Comparison of ENCODE assay signal across 1 cellular context in genomic region chr1:39995973-39996393, GRCh38.
A peak's percentile ranks its signal among the peaks of the same experiment; 100 is the strongest.
TF ChIP-seq lines count a peak whose summit lies in the region.

No MANE protein-coding gene starts in this region.

TF ChIP-seq in GM12878, 131 proteins besides CTCF, POLR2A, EP300 and RAD21:
- TF ChIP-seq DPF2 (IDR thresholded peaks at IDR 0.05), result peak; percentile 76
- peak; percentile 58; the same call in 1 of the 2 replicates for TF ChIP-seq MTA2 (IDR thresholded peaks at IDR 0.05; ENCODE audit: low read depth)
- TF ChIP-seq PAX5 (IDR thresholded peaks at IDR 0.05; ENCODE audit: borderline replicate concordance, low read depth, low read length), result 0 out of 2 replicates have a peak, but pooled peaks have one; percentile 35
- TF ChIP-seq EED (IDR thresholded peaks at IDR 0.05; ENCODE audit: low read depth), result 0 out of 2 replicates have a peak, but pooled peaks have one; percentile 30
- peak; percentile 75 for TF ChIP-seq ATF7 (IDR thresholded peaks at IDR 0.05; ENCODE audit: low read depth)
- TF ChIP-seq GATAD2B (conservative IDR thresholded peaks at IDR 0.05; ENCODE audit: low read depth), result peak; percentile 84; the same call in 1 of the 2 replicates
- TF ChIP-seq PKNOX1 (IDR thresholded peaks at IDR 0.05), result peak; percentile 90
- peak; percentile 60 to 61; a peak in 2 of 4 replicates for TF ChIP-seq IKZF2 (IDR thresholded peaks at IDR 0.05)
- TF ChIP-seq LARP7 (IDR thresholded peaks at IDR 0.05), result peak; percentile 50; the same call in 1 of the 2 replicates
- 0 out of 3 replicates have a peak, but pooled peaks have one; percentile 9 for TF ChIP-seq POU2F2 (IDR thresholded peaks at IDR 0.05; ENCODE audit: borderline replicate concordance, low read depth, low read length)
- no peak for TF ChIP-seq PAX8 (IDR thresholded peaks at IDR 0.05)
- no peak for TF ChIP-seq ZBTB4 (CRISPR knock-in tag; IDR thresholded peaks at IDR 0.05)
- TF ChIP-seq SIN3A (IDR thresholded peaks at IDR 0.05; ENCODE audit: low read depth, low read length), result 0 out of 2 replicates have a peak, but pooled peaks have one; percentile 46
- TF ChIP-seq MYC (IDR thresholded peaks at IDR 0.05; ENCODE audit: insufficient read depth, insufficient read length, insufficient replicate concordance, low read length, severe bottlenecking), result peak; percentile 52
- peak; percentile 58 for TF ChIP-seq SP1 (IDR thresholded peaks at IDR 0.05; ENCODE audit: low read depth, low read length)
- peak; percentile 28 for TF ChIP-seq SKIL (IDR thresholded peaks at IDR 0.05; ENCODE audit: low read depth, poor library complexity, severe bottlenecking)
- TF ChIP-seq TCF3 (IDR thresholded peaks at IDR 0.05; ENCODE audit: borderline replicate concordance, insufficient read depth, low read depth, low read length), result peak; percentile 88
- TF ChIP-seq BMI1 (IDR thresholded peaks at IDR 0.05; ENCODE audit: borderline replicate concordance), result 0 out of 2 replicates have a peak, but pooled peaks have one; percentile 24
- TF ChIP-seq MEF2B (IDR thresholded peaks at IDR 0.05; ENCODE audit: partially characterized antibody, poor library complexity, severe bottlenecking), result peak; percentile 64
- TF ChIP-seq FOXM1 (IDR thresholded peaks at IDR 0.05; ENCODE audit: low read depth, low read length), result no peak
- peak; percentile 80 for TF ChIP-seq NR2F1 (conservative IDR thresholded peaks at IDR 0.05)
- no peak for TF ChIP-seq ZNF384 (IDR thresholded peaks at IDR 0.05; ENCODE audit: borderline replicate concordance, low read depth, low read length)
- TF ChIP-seq SPI1 (IDR thresholded peaks at IDR 0.05; ENCODE audit: borderline replicate concordance, insufficient read depth, low read depth, low read length), result peak; percentile 51; the same call in 1 of the 2 replicates
- no peak for TF ChIP-seq FOS (IDR thresholded peaks at IDR 0.05; ENCODE audit: borderline replicate concordance, extremely low read depth, insufficient read length)
- TF ChIP-seq SREBF2 (IDR thresholded peaks at IDR 0.05; ENCODE audit: low read length), result no peak
- no peak for TF ChIP-seq ZZZ3 (IDR thresholded peaks at IDR 0.05; ENCODE audit: control insufficient read depth, insufficient read length, low read depth)
- peak; percentile 68; the same call in 1 of the 2 replicates for TF ChIP-seq NBN (IDR thresholded peaks at IDR 0.05)
- TF ChIP-seq CHD2 (IDR thresholded peaks at IDR 0.05; ENCODE audit: borderline replicate concordance, low read depth, low read length), result no peak
- peak in 1 of 2 experiments; percentile 22; a peak in 1 of 4 replicates for TF ChIP-seq BHLHE40 (IDR thresholded peaks at IDR 0.05; ENCODE audit: borderline replicate concordance in 1 of 2, low read depth in 2 of 2, low read length in 1 of 2)
- peak; percentile 15; the same call in 1 of the 2 replicates for TF ChIP-seq CREM (IDR thresholded peaks at IDR 0.05; ENCODE audit: low read depth)
- TF ChIP-seq SIX5 (IDR thresholded peaks at IDR 0.05; ENCODE audit: low read depth, low read length, severe bottlenecking), result no peak
- TF ChIP-seq STAT1 (conservative IDR thresholded peaks at IDR 0.05), result no peak
- TF ChIP-seq, protein P1, sequence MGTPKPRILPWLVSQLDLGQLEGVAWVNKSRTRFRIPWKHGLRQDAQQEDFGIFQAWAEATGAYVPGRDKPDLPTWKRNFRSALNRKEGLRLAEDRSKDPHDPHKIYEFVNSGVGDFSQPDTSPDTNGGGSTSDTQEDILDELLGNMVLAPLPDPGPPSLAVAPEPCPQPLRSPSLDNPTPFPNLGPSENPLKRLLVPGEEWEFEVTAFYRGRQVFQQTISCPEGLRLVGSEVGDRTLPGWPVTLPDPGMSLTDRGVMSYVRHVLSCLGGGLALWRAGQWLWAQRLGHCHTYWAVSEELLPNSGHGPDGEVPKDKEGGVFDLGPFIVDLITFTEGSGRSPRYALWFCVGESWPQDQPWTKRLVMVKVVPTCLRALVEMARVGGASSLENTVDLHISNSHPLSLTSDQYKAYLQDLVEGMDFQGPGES (IDR thresholded peaks at IDR 0.05), result no peak
- peak; percentile 93 for TF ChIP-seq TCF12 (IDR thresholded peaks at IDR 0.05; ENCODE audit: low read depth, low read length)
- TF ChIP-seq, protein P2, sequence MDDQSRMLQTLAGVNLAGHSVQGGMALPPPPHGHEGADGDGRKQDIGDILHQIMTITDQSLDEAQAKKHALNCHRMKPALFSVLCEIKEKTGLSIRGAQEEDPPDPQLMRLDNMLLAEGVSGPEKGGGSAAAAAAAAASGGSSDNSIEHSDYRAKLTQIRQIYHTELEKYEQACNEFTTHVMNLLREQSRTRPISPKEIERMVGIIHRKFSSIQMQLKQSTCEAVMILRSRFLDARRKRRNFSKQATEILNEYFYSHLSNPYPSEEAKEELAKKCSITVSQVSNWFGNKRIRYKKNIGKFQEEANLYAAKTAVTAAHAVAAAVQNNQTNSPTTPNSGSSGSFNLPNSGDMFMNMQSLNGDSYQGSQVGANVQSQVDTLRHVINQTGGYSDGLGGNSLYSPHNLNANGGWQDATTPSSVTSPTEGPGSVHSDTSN (IDR thresholded peaks at IDR 0.05; ENCODE audit: insufficient replicate concordance, low read depth, low read length), result peak; percentile 77
- TF ChIP-seq, protein P3, sequence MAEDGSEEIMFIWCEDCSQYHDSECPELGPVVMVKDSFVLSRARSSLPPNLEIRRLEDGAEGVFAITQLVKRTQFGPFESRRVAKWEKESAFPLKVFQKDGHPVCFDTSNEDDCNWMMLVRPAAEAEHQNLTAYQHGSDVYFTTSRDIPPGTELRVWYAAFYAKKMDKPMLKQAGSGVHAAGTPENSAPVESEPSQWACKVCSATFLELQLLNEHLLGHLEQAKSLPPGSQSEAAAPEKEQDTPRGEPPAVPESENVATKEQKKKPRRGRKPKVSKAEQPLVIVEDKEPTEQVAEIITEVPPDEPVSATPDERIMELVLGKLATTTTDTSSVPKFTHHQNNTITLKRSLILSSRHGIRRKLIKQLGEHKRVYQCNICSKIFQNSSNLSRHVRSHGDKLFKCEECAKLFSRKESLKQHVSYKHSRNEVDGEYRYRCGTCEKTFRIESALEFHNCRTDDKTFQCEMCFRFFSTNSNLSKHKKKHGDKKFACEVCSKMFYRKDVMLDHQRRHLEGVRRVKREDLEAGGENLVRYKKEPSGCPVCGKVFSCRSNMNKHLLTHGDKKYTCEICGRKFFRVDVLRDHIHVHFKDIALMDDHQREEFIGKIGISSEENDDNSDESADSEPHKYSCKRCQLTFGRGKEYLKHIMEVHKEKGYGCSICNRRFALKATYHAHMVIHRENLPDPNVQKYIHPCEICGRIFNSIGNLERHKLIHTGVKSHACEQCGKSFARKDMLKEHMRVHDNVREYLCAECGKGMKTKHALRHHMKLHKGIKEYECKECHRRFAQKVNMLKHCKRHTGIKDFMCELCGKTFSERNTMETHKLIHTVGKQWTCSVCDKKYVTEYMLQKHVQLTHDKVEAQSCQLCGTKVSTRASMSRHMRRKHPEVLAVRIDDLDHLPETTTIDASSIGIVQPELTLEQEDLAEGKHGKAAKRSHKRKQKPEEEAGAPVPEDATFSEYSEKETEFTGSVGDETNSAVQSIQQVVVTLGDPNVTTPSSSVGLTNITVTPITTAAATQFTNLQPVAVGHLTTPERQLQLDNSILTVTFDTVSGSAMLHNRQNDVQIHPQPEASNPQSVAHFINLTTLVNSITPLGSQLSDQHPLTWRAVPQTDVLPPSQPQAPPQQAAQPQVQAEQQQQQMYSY (CRISPR knock-in tag; IDR thresholded peaks at IDR 0.05), result no peak
- TF ChIP-seq, protein P4, sequence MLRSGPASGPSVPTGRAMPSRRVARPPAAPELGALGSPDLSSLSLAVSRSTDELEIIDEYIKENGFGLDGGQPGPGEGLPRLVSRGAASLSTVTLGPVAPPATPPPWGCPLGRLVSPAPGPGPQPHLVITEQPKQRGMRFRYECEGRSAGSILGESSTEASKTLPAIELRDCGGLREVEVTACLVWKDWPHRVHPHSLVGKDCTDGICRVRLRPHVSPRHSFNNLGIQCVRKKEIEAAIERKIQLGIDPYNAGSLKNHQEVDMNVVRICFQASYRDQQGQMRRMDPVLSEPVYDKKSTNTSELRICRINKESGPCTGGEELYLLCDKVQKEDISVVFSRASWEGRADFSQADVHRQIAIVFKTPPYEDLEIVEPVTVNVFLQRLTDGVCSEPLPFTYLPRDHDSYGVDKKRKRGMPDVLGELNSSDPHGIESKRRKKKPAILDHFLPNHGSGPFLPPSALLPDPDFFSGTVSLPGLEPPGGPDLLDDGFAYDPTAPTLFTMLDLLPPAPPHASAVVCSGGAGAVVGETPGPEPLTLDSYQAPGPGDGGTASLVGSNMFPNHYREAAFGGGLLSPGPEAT (IDR thresholded peaks at IDR 0.05; ENCODE audit: low read depth), result peak; percentile 46; the same call in 1 of the 2 replicates
- peak; percentile 74 for TF ChIP-seq IKZF1 (conservative IDR thresholded peaks at IDR 0.05)
